ENCODE assay signal across 1 cellular context in genomic region chr9:126298319-126298801, GRCh38.
TF ChIP-seq lines count a peak whose summit lies in the region.

No MANE protein-coding gene starts in this region.

TF ChIP-seq in WTC11, 78 proteins besides CTCF, POLR2A, EP300 and RAD21 (continued from another document):
- TF ChIP-seq ATF6 (CRISPR knock-in tag; IDR thresholded peaks at IDR 0.05) (no peak), CREM (CRISPR knock-in tag; IDR thresholded peaks at IDR 0.05) (no peak), ATF3 (CRISPR knock-in tag; conservative IDR thresholded peaks at IDR 0.05) (no peak), ATF2 (CRISPR knock-in tag; IDR thresholded peaks at IDR 0.05; ENCODE audit: borderline replicate concordance, low read depth) (no peak), ESRRA (CRISPR knock-in tag; IDR thresholded peaks at IDR 0.05; ENCODE audit: borderline replicate concordance) (no peak), NR3C1 (CRISPR knock-in tag; conservative IDR thresholded peaks at IDR 0.05; ENCODE audit: low read depth) (no peak), MXD4 (CRISPR knock-in tag; IDR thresholded peaks at IDR 0.05; ENCODE audit: borderline replicate concordance) (no peak), ARID4B (CRISPR knock-in tag; IDR thresholded peaks at IDR 0.05; ENCODE audit: borderline replicate concordance) (no peak), ZNF121 (CRISPR knock-in tag; IDR thresholded peaks at IDR 0.05) (no peak), STAT6 (CRISPR knock-in tag; conservative IDR thresholded peaks at IDR 0.05; ENCODE audit: low read depth) (no peak), ERG (CRISPR knock-in tag; IDR thresholded peaks at IDR 0.05) (no peak)
